In the genomic region with DNA sequence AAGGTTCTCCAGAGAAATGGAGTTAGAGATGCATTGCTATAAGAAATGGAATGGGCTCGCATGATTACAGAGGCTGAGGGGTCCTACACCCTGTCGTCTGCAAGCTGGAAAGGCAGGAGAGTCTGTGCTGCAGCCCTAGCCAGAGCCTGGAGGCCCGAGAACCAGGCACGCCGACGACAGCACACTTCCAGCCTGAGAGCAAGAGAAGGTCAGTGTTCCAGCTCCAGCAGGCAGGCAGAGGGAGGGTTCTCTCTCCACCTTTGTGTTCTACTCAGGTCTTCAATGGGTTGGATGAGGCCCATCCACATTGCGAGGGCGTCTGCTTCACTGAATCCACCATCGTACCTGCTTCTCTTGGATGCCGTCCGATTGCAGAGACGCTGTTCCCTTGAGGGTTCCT, we compare ENCODE assay signal across 24 cellular contexts.
"Had no signal": no experiment of that assay in that cellular context is flagged by ENCODE, and none has a peak within 500 bp of the region (broad histone marks: within the 10 kb centered on the region; RNA-seq: fewer than 3 reads in every experiment).

No MANE protein-coding gene starts in this region.

- ATAC-seq: T-cell had no signal

- H3K27ac ChIP-seq: SK-N-MC had no signal

- DNase-seq: activated B cell treated with CpG ODN at 0.5 μM for 24 hours; activated CD4-positive, alpha-beta memory T cell treated with anti-CD3 and anti-CD28 coated beads, Interleukin-2, amount 10 ng/mL, durations not matched to agents 7 days and 5 days; activated CD4-positive, alpha-beta T cell treated with anti-CD3 and anti-CD28 coated beads, Interleukin-2, amount 10 ng/mL, durations not matched to agents 7 days and 5 days; activated naive CD4-positive, alpha-beta T cell; activated T-cell treated with anti-CD3 and anti-CD28 coated beads for 4 hours; activated T-cell treated with anti-CD3 and anti-CD28 coated beads, Interleukin-2, amount 50 U/mL, for 48 hours; MG63; MV-4-11; NCI-H1092 treated with DMSO at 0.1 percent for 48 hours; NCI-H1417 treated with DMSO at 0.1 percent for 48 hours; NCI-H1694; NCI-H2029; NCI-H2107; NCI-H345; NCI-H510A; NCI-H526 treated with DMSO at 0.1 percent for 48 hours; NCI-H82; T-cell; T-helper 2 cell; T1000 had no signal

- H3K4me3 ChIP-seq: MG63, SK-N-MC had no signal

- H3K27ac Mint-ChIP-seq: activated B cell treated with CpG ODN at 0.5 μM for 24 hours; activated CD4-positive, alpha-beta memory T cell treated with anti-CD3 and anti-CD28 coated beads, Interleukin-2, amount 10 ng/mL, durations not matched to agents 7 days and 5 days; activated CD4-positive, alpha-beta T cell treated with anti-CD3 and anti-CD28 coated beads, Interleukin-2, amount 10 ng/mL, durations not matched to agents 7 days and 5 days; activated naive CD4-positive, alpha-beta T cell treated with anti-CD3 and anti-CD28 coated beads, Interleukin-2, amount 50 U/mL, for 24 hours; activated T-helper 2 cell treated with anti-CD3 and anti-CD28 coated beads, Interferon-gamma antibody, Interleukin-2, Interleukin-4, amounts not matched to agents 10 μg/mL and 5 μg/mL and 100 μg/mL, durations not matched to agents 14 hours and 24 hours and 36 hours; T-cell had no signal

- H3K36me3 ChIP-seq: MG63 had no signal

- H3K4me1 Mint-ChIP-seq: activated B cell treated with CpG ODN at 0.5 μM for 24 hours; activated CD4-positive, alpha-beta memory T cell treated with anti-CD3 and anti-CD28 coated beads, Interleukin-2, amount 10 ng/mL, durations not matched to agents 7 days and 5 days; activated CD4-positive, alpha-beta T cell treated with anti-CD3 and anti-CD28 coated beads, Interleukin-2, amount 10 ng/mL, durations not matched to agents 7 days and 5 days; activated naive CD4-positive, alpha-beta T cell treated with anti-CD3 and anti-CD28 coated beads, Interleukin-2, amount 50 U/mL, for 24 hours; T-cell had no signal

- H3K36me3 Mint-ChIP-seq: activated naive CD4-positive, alpha-beta T cell treated with anti-CD3 and anti-CD28 coated beads, Interleukin-2, amount 50 U/mL, for 24 hours; T-cell had no signal

- H3K4me3 Mint-ChIP-seq: activated B cell treated with CpG ODN at 0.5 μM for 24 hours; activated CD4-positive, alpha-beta memory T cell treated with anti-CD3 and anti-CD28 coated beads, Interleukin-2, amount 10 ng/mL, durations not matched to agents 7 days and 5 days; activated CD4-positive, alpha-beta T cell treated with anti-CD3 and anti-CD28 coated beads, Interleukin-2, amount 10 ng/mL, durations not matched to agents 7 days and 5 days; activated naive CD4-positive, alpha-beta T cell treated with anti-CD3 and anti-CD28 coated beads, Interleukin-2, amount 50 U/mL, for 24 hours; T-cell had no signal

- H3K27me3 ChIP-seq: MG63 had no signal

- H3K9me3 Mint-ChIP-seq: activated B cell treated with CpG ODN at 0.5 μM for 24 hours; activated CD4-positive, alpha-beta memory T cell treated with anti-CD3 and anti-CD28 coated beads, Interleukin-2, amount 10 ng/mL, durations not matched to agents 7 days and 5 days; activated CD4-positive, alpha-beta T cell treated with anti-CD3 and anti-CD28 coated beads, Interleukin-2, amount 10 ng/mL, durations not matched to agents 7 days and 5 days; activated naive CD4-positive, alpha-beta T cell treated with anti-CD3 and anti-CD28 coated beads, Interleukin-2, amount 50 U/mL, for 24 hours; activated T-helper 2 cell treated with anti-CD3 and anti-CD28 coated beads, Interferon-gamma antibody, Interleukin-2, Interleukin-4, amounts not matched to agents 10 μg/mL and 5 μg/mL and 100 μg/mL, durations not matched to agents 14 hours and 24 hours and 36 hours; T-cell had no signal

- FAIRE-seq: TTC549 had no signal

- H3K9me3 ChIP-seq: MG63 had no signal

- H3K27me3 Mint-ChIP-seq: activated CD4-positive, alpha-beta memory T cell treated with anti-CD3 and anti-CD28 coated beads, Interleukin-2, amount 10 ng/mL, durations not matched to agents 7 days and 5 days; activated CD4-positive, alpha-beta T cell treated with anti-CD3 and anti-CD28 coated beads, Interleukin-2, amount 10 ng/mL, durations not matched to agents 7 days and 5 days; activated naive CD4-positive, alpha-beta T cell treated with anti-CD3 and anti-CD28 coated beads, Interleukin-2, amount 50 U/mL, for 24 hours had no signal
